In the genomic region with DNA sequence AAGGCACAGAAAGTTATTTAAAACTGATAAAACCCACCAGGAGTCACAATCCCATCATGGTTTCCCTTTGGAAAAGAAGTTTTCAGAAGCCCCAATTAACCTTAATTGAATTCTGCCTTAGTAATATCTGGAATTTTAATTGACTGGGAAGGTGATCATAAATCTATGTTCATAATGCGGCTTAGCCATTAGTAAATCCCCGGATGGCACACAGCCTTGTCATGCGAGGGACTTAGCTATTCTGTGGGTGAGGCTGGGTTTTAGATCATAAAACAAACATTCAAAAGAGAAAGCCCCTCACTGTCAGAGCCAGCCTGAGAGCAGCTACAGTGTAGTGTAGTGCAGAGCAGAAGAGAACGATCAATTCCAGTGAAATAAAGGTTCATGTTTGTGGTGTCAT, we compare ENCODE assay signal across 12 cellular contexts.
DNase-seq lines count a peak whose midpoint lies in the region; TF ChIP-seq lines count a peak whose summit lies in the region.
"Had no signal": no experiment of that assay in that cellular context is flagged by ENCODE, and none has a peak within 500 bp of the region (broad histone marks: within the 10 kb centered on the region; RNA-seq: fewer than 3 reads in every experiment).

No MANE protein-coding gene starts in this region.

- H3K36me3 ChIP-seq in mammary epithelial cell (ENCODE audit: insufficient read depth, low read length), result no peaks in the 10 kb centered on the region
- H3K36me3 ChIP-seq: upper lobe of right lung had no signal

- intact Hi-C loops in mammary epithelial cell (cut with micrococcal nuclease), result no loop called here

- WGBS in mammary epithelial cell (ENCODE audit: low coverage, missing lambda C conversion rate), result 85% methylated on average over 4 of the region's 4 CpGs

- dilution Hi-C loops in mammary epithelial cell (cut with HindIII; ENCODE audit: low sequenced_read_pairs), result no loop called here

- no peak overlapping the region for H3K4me3 ChIP-seq in mammary epithelial cell (replicated peaks in 1 of 3; ENCODE audit: insufficient read depth in 1 of 3, low read depth in 2 of 3, low read length in 3 of 3)
- H3K4me3 ChIP-seq: upper lobe of right lung had no signal

- H3K27ac ChIP-seq in mammary epithelial cell (ENCODE audit: insufficient read depth, low read depth, low read length), result no peak overlapping the region
- H3K27ac ChIP-seq: upper lobe of right lung had no signal

- H3K9ac ChIP-seq in mammary epithelial cell (ENCODE audit: insufficient read depth, low read length), result no peak overlapping the region

- CTCF ChIA-PET in mammary epithelial cell (lab: Charles Lee; ENCODE audit: low non-redundant PET), result no interaction called here

- H3K79me2 ChIP-seq in mammary epithelial cell (ENCODE audit: insufficient read depth, low read length), result no peaks in the 10 kb centered on the region

- BruUV-seq in mammary epithelial cell (replicated peaks; lab: Mats Ljungman, UMichigan), result no TSS peak

- in situ Hi-C loops in mammary epithelial cell (cut with MboI; ENCODE audit: low sequenced_read_pairs in 2 of 2), result no loop called here

- DNase-seq in AG20443 (ENCODE audit: low spot score), result peak; percentile 22
- DNase-seq in LoVo (ENCODE audit: low spot score), result peak; percentile 13
- DNase-seq in SHP77 treated with DMSO at 0.1 percent for 48 hours (lab: John Stamatoyannopoulos, UW), result peak; percentile 29
- peak; percentile 15 for DNase-seq in kidney glomerular epithelial cell (lab: John Stamatoyannopoulos, UW)
- DNase-seq in middle frontal gyrus (ENCODE audit: extremely low spot score, low spot score), result no peak
- DNase-seq in mammary epithelial cell, result no peak
- no peak for DNase-seq in inferior parietal cortex (ENCODE audit: extremely low spot score)
- DNase-seq in T-helper 2 cell, result no peak
- DNase-seq: activated naive CD4-positive, alpha-beta T cell treated with anti-CD3 and anti-CD28 coated beads, Interleukin-2, amount 50 U/mL, for 16 hours; cerebellar nuclear complex; stimulated activated CD4-positive, alpha-beta T cell treated with anti-CD3 and anti-CD28 coated beads, Interleukin-1b, Interleukin-23, amount 100 ng/mL, for 48 hours; upper lobe of right lung had no signal

- H3K27me3 ChIP-seq in mammary epithelial cell (ENCODE audit: insufficient read depth, low read length), result no peaks in the 10 kb centered on the region
- H3K27me3 ChIP-seq: upper lobe of right lung had no signal

- H3K4me2 ChIP-seq in mammary epithelial cell (ENCODE audit: insufficient read depth, low read depth, low read length), result no peak overlapping the region

- no peaks in the 10 kb centered on the region for H3K4me1 ChIP-seq in mammary epithelial cell (ENCODE audit: insufficient read depth, low read length)
- H3K4me1 ChIP-seq: upper lobe of right lung had no signal

- no peaks in the 10 kb centered on the region for H3K9me3 ChIP-seq in mammary epithelial cell (replicated peaks; ENCODE audit: insufficient read depth, low read length)
- H3K9me3 ChIP-seq: upper lobe of right lung had no signal

- TF ChIP-seq CTCF in mammary epithelial cell (conservative IDR thresholded peaks at IDR 0.05 in 1 of 2, IDR thresholded peaks at IDR 0.05 in 1 of 2; ENCODE audit: extremely low read depth in 1 of 2, insufficient read depth in 1 of 2, low read depth in 1 of 2, low read length in 2 of 2), result no peak

- H2AFZ ChIP-seq in mammary epithelial cell (ENCODE audit: low read depth, low read length), result no peak overlapping the region

- no peaks in the 10 kb centered on the region for H4K20me1 ChIP-seq in mammary epithelial cell (ENCODE audit: insufficient read depth, low read length)

Comparison
In these comparisons a context has a peak if more than half of its experiments do, and no peak if none do; other contexts are left out.
1. DNase-seq: peak in AG20443 (single experiment), LoVo (single experiment), SHP77 treated with DMSO at 0.1 percent for 48 hours (single experiment) and kidney glomerular epithelial cell (single experiment); none in middle frontal gyrus (single experiment), mammary epithelial cell (single experiment), inferior parietal cortex (single experiment) and T-helper 2 cell (0 of 5).